Comparison of ENCODE assay signal across 15 cellular contexts in the genomic region with DNA sequence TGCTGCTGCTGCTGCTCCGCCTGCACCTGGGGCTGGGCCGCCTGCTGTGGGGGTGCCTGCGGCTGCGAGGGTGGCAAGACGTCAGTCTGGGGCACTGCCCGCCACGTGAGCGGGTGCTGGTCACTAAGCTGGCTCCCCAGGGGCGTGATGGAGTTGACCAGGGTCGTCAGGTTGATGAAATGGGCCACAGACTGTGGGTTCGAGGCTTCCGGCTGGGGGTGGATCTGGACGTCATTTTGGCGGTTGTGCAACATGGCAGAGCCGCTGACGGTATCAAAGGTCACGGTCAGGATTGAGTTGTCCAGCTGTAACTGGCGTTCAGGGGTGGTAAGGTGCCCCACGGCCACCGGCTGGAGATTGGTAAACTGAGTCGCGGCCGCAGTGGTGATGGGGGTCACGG. TPM values are rescaled to one million over a fixed set of nuclear protein-coding genes. Genes with fewer than 3 reads are reported as not detected.
DNase-seq lines count a peak whose midpoint lies in the region; ATAC-seq and TF ChIP-seq lines count a peak whose summit lies in the region.
"Had no signal": no experiment of that assay in that cellular context is flagged by ENCODE, and none has a peak within 500 bp of the region (broad histone marks: within the 10 kb centered on the region; RNA-seq: fewer than 3 reads in every experiment).

No MANE protein-coding gene starts in this region.

- H3K14ac ChIP-seq in mesenchymal stem cell (ENCODE audit: low read length in 2 of 2): no peak overlapping the region

- peak overlapping the region; percentile 71 for H3K4me2 ChIP-seq in BLaER1
- H3K4me2 ChIP-seq in mesenchymal stem cell (ENCODE audit: low read length, poor library complexity, severe bottlenecking): no peak overlapping the region
- H3K4me2 ChIP-seq: GM23338 had no signal

- no peak overlapping the region for H3K4me3 ChIP-seq in BLaER1
- H3K4me3 ChIP-seq in mesenchymal stem cell (ENCODE audit: insufficient read depth in 1 of 2, low read depth in 1 of 2, low read length in 2 of 2): no peak overlapping the region
- H3K4me3 ChIP-seq: GM23338 had no signal

- H3K4me1 ChIP-seq in BLaER1: peaks cover 41% of the 10 kb centered on the region
- peaks cover 8% of the 10 kb centered on the region for H3K4me1 ChIP-seq in mesenchymal stem cell (ENCODE audit: control insufficient read depth, insufficient read depth, low read depth, low read length)

- H2BK15ac ChIP-seq in mesenchymal stem cell (ENCODE audit: low read depth, poor library complexity, severe bottlenecking): no peak overlapping the region

- H2AK5ac ChIP-seq in mesenchymal stem cell (ENCODE audit: low read length, severe bottlenecking): no peak overlapping the region

- peaks cover 7% of the 10 kb centered on the region for H3K36me3 Mint-ChIP-seq in activated CD4-positive, alpha-beta T cell treated with anti-CD3 and anti-CD28 coated beads, Interleukin-2, amount 10 ng/mL, durations not matched to agents 7 days and 5 days (ENCODE audit: low read depth)

- H4K20me1 ChIP-seq in BLaER1: no peaks in the 10 kb centered on the region

- 95% methylated on average over 24 of the region's 24 CpGs for WGBS in mesenchymal stem cell

- H3K9me3 ChIP-seq in BLaER1 (no peaks in the 10 kb centered on the region), mesenchymal stem cell (ENCODE audit: control insufficient read depth, low read length) (no peaks in the 10 kb centered on the region)

- CTCF ChIA-PET in RWPE1 (lab: Yijun Ruan, JAX): no interaction called here
- CTCF ChIA-PET in activated CD4-positive, alpha-beta T cell treated with anti-CD3 and anti-CD28 coated beads, Interleukin-2, amount 10 ng/mL, durations not matched to agents 7 days and 5 days (lab: Charles Lee): no interaction called here

- no peak overlapping the region for H4K8ac ChIP-seq in mesenchymal stem cell (ENCODE audit: low read length)

- no peak overlapping the region for H2BK12ac ChIP-seq in mesenchymal stem cell (ENCODE audit: low read length in 2 of 2)

- H3K27ac ChIP-seq in BLaER1 (peak overlapping the region; percentile 57), RWPE1 (peak overlapping the region; percentile 18), mesenchymal stem cell (ENCODE audit: low read length, poor library complexity, severe bottlenecking) (no peak overlapping the region)
- H3K27ac ChIP-seq: 22Rv1 had no signal

- H2AFZ ChIP-seq in mesenchymal stem cell (ENCODE audit: low read depth, low read length): no peak overlapping the region
- H2AFZ ChIP-seq: GM23338 had no signal

- TF ChIP-seq CTCF in RWPE1 (conservative IDR thresholded peaks at IDR 0.05; ENCODE audit: low read depth): no peak

- no peaks in the 10 kb centered on the region for H3K9me3 Mint-ChIP-seq in activated CD4-positive, alpha-beta T cell treated with anti-CD3 and anti-CD28 coated beads, Interleukin-2, amount 10 ng/mL, durations not matched to agents 7 days and 5 days
- H3K9me3 Mint-ChIP-seq: CD4-positive, alpha-beta memory T cell; GM23338; IgD-negative memory B cell had no signal

- H3K27ac Mint-ChIP-seq in activated CD4-positive, alpha-beta T cell treated with anti-CD3 and anti-CD28 coated beads, Interleukin-2, amount 10 ng/mL, durations not matched to agents 7 days and 5 days: no peak overlapping the region
- H3K27ac Mint-ChIP-seq: GM23338, IgD-negative memory B cell had no signal

- no peak overlapping the region for H2BK5ac ChIP-seq in mesenchymal stem cell (ENCODE audit: low read depth, low read length, poor library complexity, severe bottlenecking)

- no peaks in the 10 kb centered on the region for H3K27me3 Mint-ChIP-seq in activated CD4-positive, alpha-beta T cell treated with anti-CD3 and anti-CD28 coated beads, Interleukin-2, amount 10 ng/mL, durations not matched to agents 7 days and 5 days
- H3K27me3 Mint-ChIP-seq: CD4-positive, alpha-beta memory T cell; IgD-negative memory B cell had no signal

- peaks cover 42% of the 10 kb centered on the region for H3K36me3 ChIP-seq in BLaER1
- H3K36me3 ChIP-seq in mesenchymal stem cell (ENCODE audit: control insufficient read depth in 1 of 2, insufficient read depth in 2 of 2, low read depth in 1 of 2, low read length in 2 of 2): peaks cover 44 to 46% of the 10 kb centered on the region in 2 experiments

- no peak overlapping the region for H3K18ac ChIP-seq in mesenchymal stem cell (ENCODE audit: low read depth in 1 of 2, low read length in 2 of 2)

- H3K23ac ChIP-seq in mesenchymal stem cell (ENCODE audit: low read length in 2 of 2): no peak overlapping the region

- H2BK120ac ChIP-seq in mesenchymal stem cell (ENCODE audit: low read depth, low read length): no peak overlapping the region

- no peak for DNase-seq in RWPE1 (ENCODE audit: low spot score)
- peak; percentile 67 for DNase-seq in left lobe of liver (ENCODE audit: low spot score)
- peak; percentile 6 for DNase-seq in mesenchymal stem cell
- no peak for DNase-seq in iPS-NIHi7 (ENCODE audit: extremely low spot score)
- DNase-seq in activated CD4-positive, alpha-beta T cell treated with anti-CD3 and anti-CD28 coated beads, Interleukin-2, amount 10 ng/mL, durations not matched to agents 7 days and 5 days: no peak
- DNase-seq: CD4-positive, alpha-beta memory T cell; DMS79; H9 had no signal

- H3K79me1 ChIP-seq in mesenchymal stem cell (replicated peaks; ENCODE audit: low read length, poor library complexity, severe bottlenecking): peaks cover 6% of the 10 kb centered on the region

- H3K4me1 Mint-ChIP-seq in activated CD4-positive, alpha-beta T cell treated with anti-CD3 and anti-CD28 coated beads, Interleukin-2, amount 10 ng/mL, durations not matched to agents 7 days and 5 days: no peaks in the 10 kb centered on the region
- H3K4me1 Mint-ChIP-seq: IgD-negative memory B cell had no signal

- H4K91ac ChIP-seq in mesenchymal stem cell (ENCODE audit: low read length): no peak overlapping the region

- POLR2A ChIA-PET in RWPE1 (lab: Yijun Ruan, JAX; ENCODE audit: low non-redundant PET): no interaction called here
- POLR2A ChIA-PET in activated CD4-positive, alpha-beta T cell treated with anti-CD3 and anti-CD28 coated beads, Interleukin-2, amount 10 ng/mL, durations not matched to agents 7 days and 5 days (lab: Charles Lee): no interaction called here

- H3K27me3 ChIP-seq in BLaER1 (no peaks in the 10 kb centered on the region), mesenchymal stem cell (ENCODE audit: control insufficient read depth in 1 of 2, insufficient read depth in 1 of 2, low read length in 2 of 2) (no peaks in the 10 kb centered on the region)

- H3K9ac ChIP-seq in BLaER1 (0 out of 2 replicates have a peak overlapping the region, but pooled peaks have one; percentile 23), mesenchymal stem cell (ENCODE audit: low read length) (no peak overlapping the region)

- no peak overlapping the region for H3K4me3 Mint-ChIP-seq in activated CD4-positive, alpha-beta T cell treated with anti-CD3 and anti-CD28 coated beads, Interleukin-2, amount 10 ng/mL, durations not matched to agents 7 days and 5 days
- H3K4me3 Mint-ChIP-seq: CD4-positive, alpha-beta memory T cell; GM23338; H9; IgD-negative memory B cell had no signal

- no peak overlapping the region for H3K4ac ChIP-seq in mesenchymal stem cell (ENCODE audit: low read depth in 1 of 2, low read length in 2 of 2)

- peak; percentile 66 for ATAC-seq in left lobe of liver
- ATAC-seq in HG03442 (IDR thresholded peaks at IDR 0.05; ENCODE audit: unreplicated experiment): no peak
- ATAC-seq in GM19455 (IDR thresholded peaks at IDR 0.05; ENCODE audit: unreplicated experiment): no peak
- ATAC-seq: GM23338 had no signal

RNA-seq across cellular contexts. Expression of a gene that starts 34.4 kb away (rescaled TPM):
- total RNA-seq in left lobe of liver: 8.2 TPM
- polyA plus RNA-seq in mesenchymal stem cell (2013, experiment 1 of 2): not detected
- not detected for polyA plus RNA-seq in mesenchymal stem cell (2013, experiment 2 of 2)
- total RNA-seq in activated CD4-positive, alpha-beta T cell treated with anti-CD3 and anti-CD28 coated beads, Interleukin-2, amount 10 ng/mL, durations not matched to agents 7 days and 5 days: under 1 TPM in 1 of 2 experiments, not detected in 1; 0.07 TPM
- total RNA-seq: G401 had no signal
- polyA plus RNA-seq: IgD-negative memory B cell had no signal

Comparison
In these comparisons a context has a peak if more than half of its experiments do, and no peak if none do; other contexts are left out.
1. DNase-seq: peak in left lobe of liver (single experiment) and mesenchymal stem cell (single experiment); none in RWPE1 (single experiment), iPS-NIHi7 (single experiment) and activated CD4-positive, alpha-beta T cell treated with anti-CD3 and anti-CD28 coated beads, Interleukin-2, amount 10 ng/mL, durations not matched to agents 7 days and 5 days (single experiment).